29 cellular contexts compared by ENCODE assay signal in the genomic region with DNA sequence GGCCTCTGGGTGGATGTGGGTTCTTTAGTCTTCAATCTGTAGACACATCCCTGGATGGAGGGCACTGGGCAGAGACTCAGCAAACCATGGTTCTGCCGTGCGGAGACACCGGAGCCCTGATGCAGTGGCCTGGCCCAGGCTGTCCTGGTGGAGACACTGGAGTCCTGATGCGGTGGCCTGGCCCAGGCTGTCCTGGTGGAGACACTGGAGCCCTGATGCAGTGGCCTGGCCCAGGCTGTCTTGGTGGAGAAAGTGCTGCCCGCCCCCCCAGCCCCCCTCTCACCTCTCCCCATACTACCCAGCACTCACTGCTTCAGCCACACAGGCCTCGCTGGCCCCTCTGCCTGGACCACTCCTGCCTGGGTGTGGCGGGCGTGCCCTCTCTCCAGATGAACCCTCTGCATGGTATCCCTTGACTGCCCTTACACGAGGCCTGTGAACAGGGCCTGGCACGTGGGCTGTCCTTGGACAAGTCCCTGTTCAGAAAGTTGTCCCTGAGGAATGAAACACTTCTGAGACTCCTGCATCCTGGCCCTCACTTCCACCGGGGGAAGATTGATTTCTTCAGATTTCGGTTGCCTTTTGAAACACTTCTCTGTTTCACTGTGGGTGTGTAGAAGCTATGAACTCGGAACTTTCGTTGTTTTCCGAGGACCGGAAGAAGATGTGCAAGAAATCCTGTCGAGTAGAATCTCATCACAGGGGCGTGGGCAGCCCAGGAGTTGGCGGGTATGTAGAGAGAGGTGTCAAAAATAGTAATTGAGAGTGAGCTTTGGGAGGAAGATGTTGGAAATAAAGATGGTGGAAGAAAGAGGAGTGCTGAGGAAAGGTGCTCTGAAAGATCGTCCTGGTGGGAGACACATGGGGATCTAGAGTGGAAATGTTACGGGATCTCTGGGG. TPM values are rescaled to one million over a fixed set of nuclear protein-coding genes. Genes with fewer than 3 reads are reported as not detected.
"Had no signal": no experiment of that assay in that cellular context is flagged by ENCODE, and none has a peak within 500 bp of the region (broad histone marks: within the 10 kb centered on the region; RNA-seq: fewer than 3 reads in every experiment).

No MANE protein-coding gene starts in this region.

- H3K27ac ChIP-seq: adrenal gland, ascending aorta, brain microvascular endothelial cell, dorsolateral prefrontal cortex, hepatocyte, pancreas, psoas muscle, thoracic aorta had no signal

- ATAC-seq: activated T-helper 17 cell treated with anti-CD3 and anti-CD28 coated beads, Interleukin-2, amount 50 U/mL, for 72 hours; left ventricle myocardium superior; naive thymus-derived CD8-positive, alpha-beta T cell; pancreas; psoas muscle; right cardiac atrium; stimulated activated effector memory CD8-positive, alpha-beta T cell treated with anti-CD3 and anti-CD28 coated beads, Interleukin-12 subunit alpha, Interleukin-12 subunit beta, amount 100 ng/mL, for 72 hours; WTC11 had no signal

- H3K27ac Mint-ChIP-seq: activated naive CD8-positive, alpha-beta T cell; activated T-cell treated with anti-CD3 and anti-CD28 coated beads, Interleukin-2, amount 50 U/mL, for 24 hours; activated T-helper 17 cell treated with anti-CD3 and anti-CD28 coated beads, Interleukin-2, amount 50 U/mL, for 72 hours; mesothelial cell of epicardium; naive thymus-derived CD8-positive, alpha-beta T cell; stimulated activated effector memory CD8-positive, alpha-beta T cell treated with anti-CD3 and anti-CD28 coated beads, Interleukin-12 subunit alpha, Interleukin-12 subunit beta, amount 100 ng/mL, for 72 hours; type B pancreatic cell; WTC11 had no signal

- H3K4me1 ChIP-seq: pancreas had no signal

- H3K27me3 Mint-ChIP-seq: activated naive CD8-positive, alpha-beta T cell; activated T-cell treated with anti-CD3 and anti-CD28 coated beads, Interleukin-2, amount 50 U/mL, for 24 hours; activated T-helper 17 cell treated with anti-CD3 and anti-CD28 coated beads, Interleukin-2, amount 50 U/mL, for 72 hours; naive thymus-derived CD8-positive, alpha-beta T cell; type B pancreatic cell had no signal

- DNase-seq: activated CD8-positive, alpha-beta memory T cell treated with anti-CD3 and anti-CD28 coated beads for 24 hours; activated CD8-positive, alpha-beta memory T cell treated with anti-CD3 and anti-CD28 coated beads, Interleukin-2, amount 50 U/mL, for 4 hours; activated T-cell treated with anti-CD3 and anti-CD28 coated beads, Interleukin-2, amount 50 U/mL, for 24 hours; adrenal gland; brain microvascular endothelial cell; central memory CD4-positive, alpha-beta T cell; dorsolateral prefrontal cortex; left ventricle myocardium superior; mammary epithelial cell; naive thymus-derived CD8-positive, alpha-beta T cell; pancreas; psoas muscle; right cardiac atrium; stimulated activated CD4-positive, alpha-beta T cell treated with anti-CD3 and anti-CD28 coated beads, Interleukin-2, amount 100 ng/mL, for 24 hours; T-helper 9 cell had no signal

- H3K9me3 ChIP-seq: pancreas had no signal

- H3K27me3 ChIP-seq: adrenal gland, ascending aorta, brain microvascular endothelial cell, dorsolateral prefrontal cortex, hepatocyte, pancreas had no signal

- H3K79me2 ChIP-seq: hepatocyte had no signal

- H3K4me3 Mint-ChIP-seq: activated naive CD8-positive, alpha-beta T cell; activated T-cell treated with anti-CD3 and anti-CD28 coated beads, Interleukin-2, amount 50 U/mL, for 24 hours; activated T-helper 17 cell treated with anti-CD3 and anti-CD28 coated beads, Interleukin-2, amount 50 U/mL, for 72 hours; mesothelial cell of epicardium; naive thymus-derived CD8-positive, alpha-beta T cell; stimulated activated effector memory CD8-positive, alpha-beta T cell treated with anti-CD3 and anti-CD28 coated beads, Interleukin-12 subunit alpha, Interleukin-12 subunit beta, amount 100 ng/mL, for 72 hours; type B pancreatic cell; WTC11 had no signal

- H3K4me1 Mint-ChIP-seq: mesothelial cell of epicardium; stimulated activated effector memory CD8-positive, alpha-beta T cell treated with anti-CD3 and anti-CD28 coated beads, Interleukin-12 subunit alpha, Interleukin-12 subunit beta, amount 100 ng/mL, for 72 hours; WTC11 had no signal

- H3K4me3 ChIP-seq: adrenal gland, ascending aorta, dorsolateral prefrontal cortex, hepatocyte, pancreas, psoas muscle, thoracic aorta had no signal

- H3K4me2 ChIP-seq: hepatocyte had no signal

- H2AFZ ChIP-seq: hepatocyte had no signal

- FAIRE-seq: colon, pancreas had no signal

RNA-seq across cellular contexts. Expression of gene MRGPRD, which starts 50.8 kb away (rescaled TPM):
- total RNA-seq: activated T-helper 17 cell treated with anti-CD3 and anti-CD28 coated beads, Interleukin-2, amount 50 U/mL, for 72 hours; adrenal gland; ascending aorta; dorsolateral prefrontal cortex; fibroblast of villous mesenchyme; glomerular endothelial cell; hepatocyte; left ventricle myocardium superior; mammary epithelial cell; mesothelial cell of epicardium; naive thymus-derived CD8-positive, alpha-beta T cell; pancreas; psoas muscle; right cardiac atrium; skeletal muscle tissue; T-helper 1 cell treated with Interleukin-12 subunit alpha and Interleukin-12 subunit beta and Interleukin-4 antibody, amounts not matched to agents 30 ng/mL and 1 ng/mL, for 36 hours; WTC11 had no signal
- polyA plus RNA-seq: adrenal gland, hepatocyte, mammary epithelial cell, pancreas, psoas muscle, right cardiac atrium had no signal
